14 cellular contexts compared by ENCODE assay signal in the genomic region with DNA sequence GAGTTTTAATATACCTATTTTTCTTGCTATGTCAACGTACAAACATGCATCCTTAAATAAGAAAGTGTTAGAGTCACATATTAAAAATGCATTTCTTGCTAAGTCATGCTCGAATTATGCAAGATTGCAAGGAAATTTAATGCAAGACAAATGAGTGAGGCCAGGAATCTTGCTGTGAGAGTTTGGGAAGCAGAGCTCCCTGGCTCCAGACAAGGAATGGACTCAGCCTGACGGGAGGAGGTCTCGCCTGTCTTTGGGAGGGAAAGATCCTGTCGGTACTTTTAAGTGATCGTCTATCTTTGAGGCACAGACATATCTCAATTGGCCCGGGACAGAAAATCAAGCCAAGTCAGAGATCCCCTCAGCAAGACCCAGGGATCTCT. TPM values are rescaled to one million over a fixed set of nuclear protein-coding genes. Genes with fewer than 3 reads are reported as not detected.
DNase-seq lines count a peak whose midpoint lies in the region; ATAC-seq, FAIRE-seq and TF ChIP-seq lines count a peak whose summit lies in the region.
"Had no signal": no experiment of that assay in that cellular context is flagged by ENCODE, and none has a peak within 500 bp of the region (broad histone marks: within the 10 kb centered on the region; RNA-seq: fewer than 3 reads in every experiment).

No MANE protein-coding gene starts in this region.

- no peaks in the 10 kb centered on the region for H3K9me3 Mint-ChIP-seq in activated CD8-positive, alpha-beta memory T cell treated with anti-CD3 and anti-CD28 coated beads, Interleukin-2, amount 10 ng/mL, durations not matched to agents 7 days and 5 days (ENCODE audit: low read depth)
- H3K9me3 Mint-ChIP-seq in activated naive CD8-positive, alpha-beta T cell treated with anti-CD3 and anti-CD28 coated beads, Interleukin-2, amount 50 U/mL, for 24 hours = peaks cover 4% of the 10 kb centered on the region

- TF ChIP-seq POLR2A in GM12891 (IDR thresholded peaks at IDR 0.05; ENCODE audit: low read depth, low read length) = no peak

- H3K4me3 ChIP-seq in cardiac fibroblast (replicated peaks in 1 of 2; ENCODE audit: low read depth in 2 of 2, low read length in 2 of 2) = no peak overlapping the region
- no peak overlapping the region for H3K4me3 ChIP-seq in mesenchymal stem cell (ENCODE audit: insufficient read depth in 1 of 2, low read depth in 1 of 2, low read length in 2 of 2)
- H3K4me3 ChIP-seq in upper lobe of right lung = no peak overlapping the region
- H3K4me3 ChIP-seq: mucosa of descending colon, SJCRH30 had no signal

- H3K4me3 Mint-ChIP-seq in activated CD8-positive, alpha-beta memory T cell treated with anti-CD3 and anti-CD28 coated beads, Interleukin-2, amount 10 ng/mL, durations not matched to agents 7 days and 5 days = no peak overlapping the region
- H3K4me3 Mint-ChIP-seq in activated naive CD8-positive, alpha-beta T cell treated with anti-CD3 and anti-CD28 coated beads, Interleukin-2, amount 50 U/mL, for 24 hours = no peak overlapping the region

- H3K23ac ChIP-seq in mesenchymal stem cell (ENCODE audit: low read length in 2 of 2) = no peak overlapping the region

- H3K4ac ChIP-seq in mesenchymal stem cell (ENCODE audit: low read depth in 1 of 2, low read length in 2 of 2) = no peak overlapping the region

- no peak for ATAC-seq in activated CD8-positive, alpha-beta memory T cell treated with anti-CD3 and anti-CD28 coated beads, Interleukin-2, amount 10 ng/mL, durations not matched to agents 7 days and 5 days
- no peak for ATAC-seq in upper lobe of right lung
- no peak for ATAC-seq in activated naive CD8-positive, alpha-beta T cell treated with anti-CD3 and anti-CD28 coated beads, Interleukin-2, amount 50 U/mL, for 24 hours
- ATAC-seq: mucosa of descending colon had no signal

- H3K27ac Mint-ChIP-seq in activated CD8-positive, alpha-beta memory T cell treated with anti-CD3 and anti-CD28 coated beads, Interleukin-2, amount 10 ng/mL, durations not matched to agents 7 days and 5 days = no peak overlapping the region
- H3K27ac Mint-ChIP-seq in activated naive CD8-positive, alpha-beta T cell treated with anti-CD3 and anti-CD28 coated beads, Interleukin-2, amount 50 U/mL, for 24 hours = no peak overlapping the region

- H3K27me3 ChIP-seq in mesenchymal stem cell (ENCODE audit: control insufficient read depth in 1 of 2, insufficient read depth in 1 of 2, low read length in 2 of 2) (no peaks in the 10 kb centered on the region), upper lobe of right lung (no peaks in the 10 kb centered on the region)
- H3K27me3 ChIP-seq: SJCRH30 had no signal

- H4K8ac ChIP-seq in mesenchymal stem cell (ENCODE audit: low read length) = no peak overlapping the region

- H3K27me3 Mint-ChIP-seq in activated CD8-positive, alpha-beta memory T cell treated with anti-CD3 and anti-CD28 coated beads, Interleukin-2, amount 10 ng/mL, durations not matched to agents 7 days and 5 days = peaks cover 10% of the 10 kb centered on the region
- no peaks in the 10 kb centered on the region for H3K27me3 Mint-ChIP-seq in activated naive CD8-positive, alpha-beta T cell treated with anti-CD3 and anti-CD28 coated beads, Interleukin-2, amount 50 U/mL, for 24 hours

- H3K36me3 Mint-ChIP-seq in activated CD8-positive, alpha-beta memory T cell treated with anti-CD3 and anti-CD28 coated beads, Interleukin-2, amount 10 ng/mL, durations not matched to agents 7 days and 5 days = no peaks in the 10 kb centered on the region
- no peaks in the 10 kb centered on the region for H3K36me3 Mint-ChIP-seq in activated naive CD8-positive, alpha-beta T cell treated with anti-CD3 and anti-CD28 coated beads, Interleukin-2, amount 50 U/mL, for 24 hours (ENCODE audit: low read depth)

- intact Hi-C loops in upper lobe of right lung (cut with DNase I) = no loop called here

- no peak overlapping the region for H2BK5ac ChIP-seq in mesenchymal stem cell (ENCODE audit: low read depth, low read length, poor library complexity, severe bottlenecking)

- H3K18ac ChIP-seq in mesenchymal stem cell (ENCODE audit: low read depth in 1 of 2, low read length in 2 of 2) = no peak overlapping the region

- H2BK120ac ChIP-seq in mesenchymal stem cell (ENCODE audit: low read depth, low read length) = no peak overlapping the region

- CTCF ChIA-PET in activated CD8-positive, alpha-beta memory T cell treated with anti-CD3 and anti-CD28 coated beads, Interleukin-2, amount 10 ng/mL, durations not matched to agents 7 days and 5 days (lab: Charles Lee) = interaction anchor here (1.1 to 3.0 kb wide), 2 partner anchors 34 to 55 kb away, joined by 3 to 10 read pairs; no protein-coding TSS in a partner anchor

- no peak overlapping the region for H3K4me2 ChIP-seq in mesenchymal stem cell (ENCODE audit: low read length, poor library complexity, severe bottlenecking)

- no peak overlapping the region for H2BK15ac ChIP-seq in mesenchymal stem cell (ENCODE audit: low read depth, poor library complexity, severe bottlenecking)

- no peak overlapping the region for H4K91ac ChIP-seq in mesenchymal stem cell (ENCODE audit: low read length)

- no peak overlapping the region for H3K27ac ChIP-seq in mesenchymal stem cell (ENCODE audit: low read length, poor library complexity, severe bottlenecking)
- H3K27ac ChIP-seq in upper lobe of right lung = peak overlapping the region; percentile 25
- H3K27ac ChIP-seq: SJCRH30 had no signal

- H3K4me1 Mint-ChIP-seq in activated CD8-positive, alpha-beta memory T cell treated with anti-CD3 and anti-CD28 coated beads, Interleukin-2, amount 10 ng/mL, durations not matched to agents 7 days and 5 days = peaks cover 2% of the 10 kb centered on the region
- peaks cover 26% of the 10 kb centered on the region for H3K4me1 Mint-ChIP-seq in activated naive CD8-positive, alpha-beta T cell treated with anti-CD3 and anti-CD28 coated beads, Interleukin-2, amount 50 U/mL, for 24 hours

- H2AK5ac ChIP-seq in mesenchymal stem cell (ENCODE audit: low read length, severe bottlenecking) = no peak overlapping the region

- peaks cover 16% of the 10 kb centered on the region for H3K4me1 ChIP-seq in mesenchymal stem cell (ENCODE audit: control insufficient read depth, insufficient read depth, low read depth, low read length)
- peaks cover 32% of the 10 kb centered on the region for H3K4me1 ChIP-seq in upper lobe of right lung
- H3K4me1 ChIP-seq: SJCRH30 had no signal

- H2BK12ac ChIP-seq in mesenchymal stem cell (ENCODE audit: low read length in 2 of 2) = no peak overlapping the region

- no peak for TF ChIP-seq CTCF in cardiac fibroblast (IDR thresholded peaks at IDR 0.05; ENCODE audit: low read depth, low read length)
- no peak for TF ChIP-seq CTCF in upper lobe of right lung (IDR thresholded peaks at IDR 0.05)

- no peak overlapping the region for H2AFZ ChIP-seq in mesenchymal stem cell (ENCODE audit: low read depth, low read length)

- peak overlapping the region; percentile 79 for H3K9ac ChIP-seq in mesenchymal stem cell (ENCODE audit: low read length)

- no peak overlapping the region for H3K14ac ChIP-seq in mesenchymal stem cell (ENCODE audit: low read length in 2 of 2)

- no peak for FAIRE-seq in GM12891 (lab: Jason Lieb, UNC)
- FAIRE-seq: GM18507 had no signal

- 79% methylated on average over 6 of the region's 7 CpGs for WGBS in mesenchymal stem cell

- H3K36me3 ChIP-seq in mesenchymal stem cell (ENCODE audit: control insufficient read depth in 1 of 2, insufficient read depth in 2 of 2, low read depth in 1 of 2, low read length in 2 of 2) = no peaks in the 10 kb centered on the region
- no peaks in the 10 kb centered on the region for H3K36me3 ChIP-seq in upper lobe of right lung
- H3K36me3 ChIP-seq: SJCRH30 had no signal

- H3K9me3 ChIP-seq in mesenchymal stem cell (ENCODE audit: control insufficient read depth, low read length) = no peaks in the 10 kb centered on the region
- H3K9me3 ChIP-seq in upper lobe of right lung = no peaks in the 10 kb centered on the region
- H3K9me3 ChIP-seq: mucosa of descending colon, SJCRH30 had no signal

- H3K79me1 ChIP-seq in mesenchymal stem cell (replicated peaks; ENCODE audit: low read length, poor library complexity, severe bottlenecking) = peaks cover 3% of the 10 kb centered on the region

- peak; percentile 5 for DNase-seq in activated CD8-positive, alpha-beta memory T cell treated with anti-CD3 and anti-CD28 coated beads, Interleukin-2, amount 10 ng/mL, durations not matched to agents 7 days and 5 days
- no peak for DNase-seq in activated CD8-positive, alpha-beta memory T cell treated with anti-CD3 and anti-CD28 coated beads, Interleukin-2, amount 50 U/mL, for 4 hours
- DNase-seq in cardiac fibroblast (ENCODE audit: low read depth in 2 of 2) (peak; percentile 76 to 82), mesenchymal stem cell (peak; percentile 24), upper lobe of right lung (no peak), GM12891 (ENCODE audit: insufficient read length, low spot score) (no peak)
- no peak for DNase-seq in activated naive CD8-positive, alpha-beta T cell treated with anti-CD3 and anti-CD28 coated beads, Interleukin-2, amount 50 U/mL, for 24 hours
- no peak for DNase-seq in central memory CD4-positive, alpha-beta T cell
- DNase-seq: 8988T, DMS79, mucosa of descending colon, NCI-H526 treated with DMSO at 0.1 percent for 48 hours, SJCRH30 had no signal

TF ChIP-seq in GM12891, 5 proteins besides CTCF, POLR2A, EP300 and RAD21:
- no peak for TF ChIP-seq TAF1 (IDR thresholded peaks at IDR 0.05; ENCODE audit: low read depth, low read length)
- TF ChIP-seq SPI1 (IDR thresholded peaks at IDR 0.05; ENCODE audit: low read depth, low read length) = no peak
- TF ChIP-seq POU2F2 (IDR thresholded peaks at IDR 0.05; ENCODE audit: low read depth, low read length) = no peak
- no peak for TF ChIP-seq POLR2AphosphoS5 (IDR thresholded peaks at IDR 0.05; ENCODE audit: low read depth, low read length)
- TF ChIP-seq PAX5 (IDR thresholded peaks at IDR 0.05; ENCODE audit: insufficient read depth, low read length, severe bottlenecking) = no peak

RNA-seq across cellular contexts. Expression of a gene that starts 39.2 kb away (rescaled TPM):
- 10 to 100 TPM in 1 of 2 experiments, 1 to 10 TPM in 1; 9.8 to 11.7 TPM for total RNA-seq in activated CD8-positive, alpha-beta memory T cell treated with anti-CD3 and anti-CD28 coated beads, Interleukin-2, amount 10 ng/mL, durations not matched to agents 7 days and 5 days
- polyA plus RNA-seq in mesenchymal stem cell (2013, experiment 1 of 2) = 3.2 TPM
- 2.9 TPM for polyA plus RNA-seq in mesenchymal stem cell (2013, experiment 2 of 2)
- total RNA-seq in upper lobe of right lung = 11.7 TPM
- 1.8 TPM for polyA plus RNA-seq in GM12891 (2012; ENCODE audit: low read depth, missing spikeins)

Comparison
In these comparisons a context has a peak if more than half of its experiments do, and no peak if none do; other contexts are left out.
1. DNase-seq: peak in activated CD8-positive, alpha-beta memory T cell treated with anti-CD3 and anti-CD28 coated beads, Interleukin-2, amount 10 ng/mL, durations not matched to agents 7 days and 5 days (single experiment), cardiac fibroblast (2 of 2) and mesenchymal stem cell (single experiment); none in activated CD8-positive, alpha-beta memory T cell treated with anti-CD3 and anti-CD28 coated beads, Interleukin-2, amount 50 U/mL, for 4 hours (single experiment), upper lobe of right lung (single experiment), GM12891 (single experiment), activated naive CD8-positive, alpha-beta T cell treated with anti-CD3 and anti-CD28 coated beads, Interleukin-2, amount 50 U/mL, for 24 hours (single experiment) and central memory CD4-positive, alpha-beta T cell (single experiment).